ENCODE assay signal across 16 cellular contexts in the genomic region with DNA sequence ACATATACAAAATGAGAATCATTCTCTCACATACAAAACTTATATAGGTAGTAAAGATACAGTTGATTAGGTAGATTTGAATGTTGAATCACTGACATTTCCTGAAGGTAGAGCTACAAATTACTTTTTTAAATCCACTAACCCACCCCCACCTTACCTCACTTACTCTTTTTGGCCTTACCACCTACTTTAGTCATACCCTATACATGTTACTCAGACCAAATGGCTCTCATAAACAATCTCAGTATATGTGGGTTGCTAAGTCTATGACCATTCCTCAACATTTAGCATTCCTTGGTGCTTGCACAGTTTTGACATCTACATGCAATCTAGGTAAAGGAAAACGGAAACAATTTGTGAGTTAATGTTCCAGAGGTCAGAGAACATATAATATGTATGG. TPM values are rescaled to one million over a fixed set of nuclear protein-coding genes. Genes with fewer than 3 reads are reported as not detected.
A peak's percentile ranks its signal among the peaks of the same experiment; 100 is the strongest.
DNase-seq lines count a peak whose midpoint lies in the region; ATAC-seq, FAIRE-seq and TF ChIP-seq lines count a peak whose summit lies in the region.
"Had no signal": no experiment of that assay in that cellular context is flagged by ENCODE, and none has a peak within 500 bp of the region (broad histone marks: within the 10 kb centered on the region; RNA-seq: fewer than 3 reads in every experiment).

No MANE protein-coding gene starts in this region.

- H3K4me3 Mint-ChIP-seq in activated CD4-positive, alpha-beta T cell treated with anti-CD3 and anti-CD28 coated beads for 36 hours: no peak overlapping the region
- no peak overlapping the region for H3K4me3 Mint-ChIP-seq in stimulated activated naive CD8-positive, alpha-beta T cell treated with anti-CD3 and anti-CD28 coated beads, Interleukin-15, amount 100 ng/mL, for 72 hours
- H3K4me3 Mint-ChIP-seq: CD4-positive, CD25-positive, alpha-beta regulatory T cell; GM23338; H9 had no signal

- peaks cover 10% of the 10 kb centered on the region for H3K36me3 Mint-ChIP-seq in activated CD4-positive, alpha-beta T cell treated with anti-CD3 and anti-CD28 coated beads for 36 hours (ENCODE audit: low read depth)

- H3K27ac ChIP-seq in left ventricle myocardium inferior (replicated peaks): no peak overlapping the region
- H3K27ac ChIP-seq: 22Rv1; BLaER1 treated with 17β-estradiol and CSF1 and Interleukin-3, amounts not matched to agents 10 nM and 100 nM had no signal

- H3K36me3 ChIP-seq in left ventricle myocardium inferior: no peaks in the 10 kb centered on the region
- H3K36me3 ChIP-seq: BLaER1 treated with 17β-estradiol and CSF1 and Interleukin-3, amounts not matched to agents 10 nM and 100 nM had no signal

- H3K4me1 ChIP-seq in left ventricle myocardium inferior: no peaks in the 10 kb centered on the region
- H3K4me1 ChIP-seq: BLaER1 treated with 17β-estradiol and CSF1 and Interleukin-3, amounts not matched to agents 10 nM and 100 nM had no signal

- no peak for DNase-seq in activated CD4-positive, alpha-beta T cell treated with anti-CD3 and anti-CD28 coated beads for 36 hours
- no peak for DNase-seq in activated CD4-positive, alpha-beta T cell treated with anti-CD3 and anti-CD28 coated beads, Interleukin-2, amount 50 U/mL, for 4 hours
- no peak for DNase-seq in H54 (ENCODE audit: insufficient read length, low spot score)
- DNase-seq in kidney tubule cell (ENCODE audit: low spot score): peak; percentile 23
- DNase-seq in stimulated activated naive CD8-positive, alpha-beta T cell treated with anti-CD3 and anti-CD28 coated beads, Interleukin-15, amount 100 ng/mL, for 72 hours: no peak
- DNase-seq in left ventricle myocardium inferior: no peak
- no peak for DNase-seq in NOMO-1 (lab: John Stamatoyannopoulos, UW; ENCODE audit: unreplicated experiment in 2 of 2)
- DNase-seq: Calu3; CD4-positive, CD25-positive, alpha-beta regulatory T cell; DMS 273 treated with DMSO at 0.1 percent for 48 hours; H9 had no signal

- H3K9me3 ChIP-seq in left ventricle myocardium inferior (replicated peaks): no peaks in the 10 kb centered on the region
- H3K9me3 ChIP-seq: BLaER1 treated with 17β-estradiol and CSF1 and Interleukin-3, amounts not matched to agents 10 nM and 100 nM had no signal

- ATAC-seq in activated CD4-positive, alpha-beta T cell treated with anti-CD3 and anti-CD28 coated beads for 36 hours: peak; percentile 65
- ATAC-seq in stimulated activated naive CD8-positive, alpha-beta T cell treated with anti-CD3 and anti-CD28 coated beads, Interleukin-15, amount 100 ng/mL, for 72 hours: peak; percentile 49
- ATAC-seq: GM12878, GM23338 had no signal

- H3K9me3 Mint-ChIP-seq in activated CD4-positive, alpha-beta T cell treated with anti-CD3 and anti-CD28 coated beads for 36 hours (ENCODE audit: low read depth): no peaks in the 10 kb centered on the region
- no peaks in the 10 kb centered on the region for H3K9me3 Mint-ChIP-seq in stimulated activated naive CD8-positive, alpha-beta T cell treated with anti-CD3 and anti-CD28 coated beads, Interleukin-15, amount 100 ng/mL, for 72 hours
- H3K9me3 Mint-ChIP-seq: GM23338, H9 had no signal

- CTCF ChIA-PET in activated CD4-positive, alpha-beta T cell treated with anti-CD3 and anti-CD28 coated beads for 36 hours (lab: Charles Lee): interaction anchor here (1.1 kb wide), 1 partner anchor 17 kb away, joined by 4 read pairs; no protein-coding TSS in a partner anchor

- no peak overlapping the region for H3K4me3 ChIP-seq in left ventricle myocardium inferior
- H3K4me3 ChIP-seq: BLaER1 treated with 17β-estradiol and CSF1 and Interleukin-3, amounts not matched to agents 10 nM and 100 nM; GM12878; GM23338 had no signal

- no peak for TF ChIP-seq POLR2A in H54 (IDR thresholded peaks at IDR 0.05; ENCODE audit: low read depth, low read length)

- FAIRE-seq in H54 (lab: Jason Lieb, UNC): peak; percentile 27
- FAIRE-seq: GM12878, GM18507 had no signal

- intact Hi-C loops in activated CD4-positive, alpha-beta T cell treated with anti-CD3 and anti-CD28 coated beads for 36 hours (cut with DNase I, micrococcal nuclease): no loop called here
- intact Hi-C loops in left ventricle myocardium inferior (cut with micrococcal nuclease): no loop called here

- H3K27ac Mint-ChIP-seq in activated CD4-positive, alpha-beta T cell treated with anti-CD3 and anti-CD28 coated beads for 36 hours: no peak overlapping the region
- H3K27ac Mint-ChIP-seq in stimulated activated naive CD8-positive, alpha-beta T cell treated with anti-CD3 and anti-CD28 coated beads, Interleukin-15, amount 100 ng/mL, for 72 hours: no peak overlapping the region
- H3K27ac Mint-ChIP-seq: CD4-positive, CD25-positive, alpha-beta regulatory T cell; GM23338; H9 had no signal

- no peaks in the 10 kb centered on the region for H3K27me3 ChIP-seq in left ventricle myocardium inferior (ENCODE audit: low read depth)
- H3K27me3 ChIP-seq: BLaER1 treated with 17β-estradiol and CSF1 and Interleukin-3, amounts not matched to agents 10 nM and 100 nM had no signal

- TF ChIP-seq CTCF in left ventricle myocardium inferior (IDR thresholded peaks at IDR 0.05; ENCODE audit: borderline replicate concordance): no peak

- POLR2A ChIA-PET in activated CD4-positive, alpha-beta T cell treated with anti-CD3 and anti-CD28 coated beads for 36 hours (lab: Charles Lee): no interaction called here

- no peaks in the 10 kb centered on the region for H3K27me3 Mint-ChIP-seq in activated CD4-positive, alpha-beta T cell treated with anti-CD3 and anti-CD28 coated beads for 36 hours
- H3K27me3 Mint-ChIP-seq in stimulated activated naive CD8-positive, alpha-beta T cell treated with anti-CD3 and anti-CD28 coated beads, Interleukin-15, amount 100 ng/mL, for 72 hours: no peaks in the 10 kb centered on the region

- peaks cover 18% of the 10 kb centered on the region for H3K4me1 Mint-ChIP-seq in activated CD4-positive, alpha-beta T cell treated with anti-CD3 and anti-CD28 coated beads for 36 hours
- peaks cover 26% of the 10 kb centered on the region for H3K4me1 Mint-ChIP-seq in stimulated activated naive CD8-positive, alpha-beta T cell treated with anti-CD3 and anti-CD28 coated beads, Interleukin-15, amount 100 ng/mL, for 72 hours
- H3K4me1 Mint-ChIP-seq: GM23338, H9 had no signal

RNA-seq across cellular contexts. Expression of gene SYDE2, which starts 26.3 kb away (rescaled TPM):
- total RNA-seq in activated CD4-positive, alpha-beta T cell treated with anti-CD3 and anti-CD28 coated beads for 36 hours: 1 to 10 TPM; 2.9 to 3.3 TPM
- total RNA-seq in left ventricle myocardium inferior: 21.4 TPM
